ENCODE assay signal across 1 cellular context in genomic region chr16:20175358-20175757, GRCh38.
TF ChIP-seq lines count a peak whose summit lies in the region.

No MANE protein-coding gene starts in this region.

TF ChIP-seq in GM12878, 131 proteins besides CTCF, POLR2A, EP300 and RAD21 (continued from another document):
- TF ChIP-seq CEBPZ (IDR thresholded peaks at IDR 0.05; ENCODE audit: low read depth, low read length) (no peak), GABPA (IDR thresholded peaks at IDR 0.05; ENCODE audit: low read depth) (no peak), KLF5 (IDR thresholded peaks at IDR 0.05; ENCODE audit: partially characterized antibody) (no peak), STAT1 (conservative IDR thresholded peaks at IDR 0.05) (no peak), RBBP5 (conservative IDR thresholded peaks at IDR 0.05) (no peak), RELA (IDR thresholded peaks at IDR 0.05; ENCODE audit: borderline replicate concordance, partially characterized antibody) (no peak), ELK1 (IDR thresholded peaks at IDR 0.05; ENCODE audit: low read depth, low read length) (no peak), ESRRA (IDR thresholded peaks at IDR 0.05; ENCODE audit: low read length) (no peak), ZNF687 (IDR thresholded peaks at IDR 0.05) (no peak), MLLT1 (IDR thresholded peaks at IDR 0.05) (no peak), SREBF1 (IDR thresholded peaks at IDR 0.05; ENCODE audit: low read length) (no peak)
